24 cellular contexts compared by ENCODE assay signal in the genomic region with DNA sequence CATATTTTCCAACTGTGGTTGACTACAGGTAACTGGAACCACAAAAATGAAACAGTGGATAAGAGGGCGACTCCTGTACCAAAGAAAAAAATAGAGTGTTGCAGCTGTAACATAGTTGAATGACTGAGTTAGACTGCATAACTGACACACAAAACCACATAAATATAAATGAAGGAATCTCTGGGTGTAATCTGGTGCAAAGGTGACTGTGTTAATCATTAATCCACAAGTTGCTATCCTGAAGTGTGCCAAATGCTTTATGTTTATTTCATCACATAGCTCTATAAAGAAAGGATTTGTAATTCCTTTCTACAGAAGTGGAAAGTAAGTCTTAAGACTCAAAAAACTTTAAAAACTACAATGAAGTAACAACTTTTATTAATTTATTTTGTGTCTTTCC. TPM values are rescaled to one million over a fixed set of nuclear protein-coding genes. Genes with fewer than 3 reads are reported as not detected.
DNase-seq lines count a peak whose midpoint lies in the region; ATAC-seq, FAIRE-seq and TF ChIP-seq lines count a peak whose summit lies in the region.
"Had no signal": no experiment of that assay in that cellular context is flagged by ENCODE, and none has a peak within 500 bp of the region (broad histone marks: within the 10 kb centered on the region; RNA-seq: fewer than 3 reads in every experiment).

No MANE protein-coding gene starts in this region.

- no peaks in the 10 kb centered on the region for H3K36me3 ChIP-seq in pancreas
- H3K36me3 ChIP-seq in esophagus squamous epithelium = no peaks in the 10 kb centered on the region
- H3K36me3 ChIP-seq: BE2C had no signal

- H3K27me3 ChIP-seq in pancreas = peaks cover 0 to 9% (median 0%) of the 10 kb centered on the region in 4 donors
- H3K27me3 ChIP-seq in esophagus squamous epithelium = peaks cover 0 to 34% (median 7%) of the 10 kb centered on the region in 4 donors

- H3K27ac ChIP-seq in pancreas = no peak overlapping the region
- H3K27ac ChIP-seq in esophagus squamous epithelium = no peak overlapping the region
- H3K27ac ChIP-seq: RWPE1 had no signal

- H3K9me3 ChIP-seq in pancreas (no peaks in the 10 kb centered on the region), esophagus squamous epithelium (no peaks in the 10 kb centered on the region)
- H3K9me3 ChIP-seq: BE2C had no signal

- ATAC-seq in pancreas (peak; percentile 30 to 58 (median 44)), left ventricle myocardium superior (no peak), GM21526 (IDR thresholded peaks at IDR 0.05; ENCODE audit: low FRiP score, unreplicated experiment) (no peak)

- peak; percentile 51 for FAIRE-seq in RCC 7860 (lab: Jason Lieb, UNC)
- no peak for FAIRE-seq in pancreas (lab: Jason Lieb, UNC)
- FAIRE-seq: H1 had no signal

- TF ChIP-seq CTCF in pancreas (IDR thresholded peaks at IDR 0.05) (no peak), esophagus squamous epithelium (IDR thresholded peaks at IDR 0.05) (no peak)

- 46 to 54% methylated on average over 1 of the region's 1 CpG for WGBS in pancreas, 2 donors
- 53 to 68% methylated on average over 1 of the region's 1 CpG for WGBS in esophagus squamous epithelium, 2 donors

- intact Hi-C loops in pancreas (cut with DNase I) = no loop called here
- intact Hi-C loops in left ventricle myocardium superior (cut with micrococcal nuclease) = loop anchor here (10.0 kb wide), 1 partner anchor 286 kb away; no protein-coding TSS in a partner anchor
- intact Hi-C loops in esophagus squamous epithelium (cut with DNase I) = no loop called here

- H3K4me1 ChIP-seq in pancreas (peaks cover 0 to 9% (median 0%) of the 10 kb centered on the region in 3 donors), esophagus squamous epithelium (peaks cover 0 to 46% (median 14%) of the 10 kb centered on the region in 3 donors)
- H3K4me1 ChIP-seq: BE2C had no signal

- H3K4me3 ChIP-seq in pancreas (no peak overlapping the region), esophagus squamous epithelium (no peak overlapping the region)

- no peak for TF ChIP-seq POLR2A in esophagus squamous epithelium (IDR thresholded peaks at IDR 0.05)

- DNase-seq in HCEC 1CT (peak; percentile 70), RCC 7860 (ENCODE audit: low spot score) (peak; percentile 38), kidney glomerular epithelial cell (lab: John Stamatoyannopoulos, UW) (peak; percentile 67), pancreas (no peak), left ventricle myocardium superior (no peak), RKO (ENCODE audit: low spot score) (no peak), esophagus squamous epithelium (lab: John Stamatoyannopoulos, UW) (no peak)
- DNase-seq: BE2C; Calu3; CD4-positive, alpha-beta T cell; DMS79 treated with DMSO at 0.1 percent for 48 hours; GF-D8; HFFc6; IMR-90; Kasumi-1; NCI-H1105; NCI-H1694 treated with DMSO at 0.1 percent for 48 hours; NCI-H226; NCI-H524 treated with DMSO at 0.1 percent for 48 hours had no signal

RNA-seq across cellular contexts. Expression of a gene that starts 6.0 kb away (rescaled TPM):
- total RNA-seq in pancreas (1 to 10 TPM in 3 of 6 donors, under 1 TPM in 3; 0.51 to 4.5 (median 1.2) TPM), left ventricle myocardium superior (0.42 TPM), esophagus squamous epithelium (1,000 to 10,000 TPM in 2 of 4 donors, 100 to 1,000 TPM in 2; 301 to 1,758 (median 1,011) TPM)
- under 1 TPM; 0.59 to 0.68 TPM for polyA plus RNA-seq in pancreas
- total RNA-seq: HFFc6, OCI-LY7 had no signal

RNA-seq across cellular contexts. Expression of a gene that starts 33.3 kb away (rescaled TPM):
- total RNA-seq in pancreas (not detected), left ventricle myocardium superior (not detected), esophagus squamous epithelium (100 to 1,000 TPM; 147 to 460 (median 386) TPM)
- under 1 TPM; 0.08 to 0.09 TPM for polyA plus RNA-seq in pancreas
- total RNA-seq: H1, HFFc6, IMR-90, OCI-LY7 had no signal
- polyA plus RNA-seq: AG04450, H1, IMR-90 had no signal

RNA-seq across cellular contexts. Expression of a gene that starts 37.9 kb away (rescaled TPM):
- under 1 TPM; 0.03 to 0.15 (median 0.07) TPM for total RNA-seq in pancreas
- polyA plus RNA-seq in pancreas = under 1 TPM; 0.08 to 0.40 TPM
- 17.9 TPM for total RNA-seq in left ventricle myocardium superior
- 1 to 10 TPM in 2 of 4 donors, under 1 TPM in 2; 0.45 to 1.3 (median 1.00) TPM for total RNA-seq in esophagus squamous epithelium
- total RNA-seq: CD4-positive, alpha-beta T cell; OCI-LY7 had no signal

Comparison
In these comparisons a context has a peak if more than half of its experiments do, and no peak if none do; other contexts are left out.
1. DNase-seq: peak in HCEC 1CT (single experiment), RCC 7860 (single experiment) and kidney glomerular epithelial cell (single experiment); none in pancreas (0 of 6), left ventricle myocardium superior (single experiment), RKO (single experiment) and esophagus squamous epithelium (single experiment).
2. ATAC-seq: peak in pancreas (4 of 4); none in left ventricle myocardium superior (single experiment) and GM21526 (single experiment).
3. RNA of a gene that starts 6.0 kb away (total RNA-seq): 301 to 1,758 TPM in esophagus squamous epithelium; 0.51 to 4.5 TPM in pancreas and 0.42 TPM in left ventricle myocardium superior (single experiment); every median in the first group is over 10 times any median in the second.
4. RNA of a gene that starts 33.3 kb away (total RNA-seq): 147 to 460 TPM in esophagus squamous epithelium; not detected in left ventricle myocardium superior (single experiment) and not detected in pancreas; every median in the first group is over 100 times any median in the second.